In genomic region chr10:120183546-120183945, GRCh38 we compare ENCODE assay signal across 2 cellular contexts.
A peak's percentile ranks its signal among the peaks of the same experiment; 100 is the strongest.
TF ChIP-seq lines count a peak whose summit lies in the region.

No MANE protein-coding gene starts in this region.

TF ChIP-seq in HepG2, 621 proteins besides CTCF, POLR2A, EP300 and RAD21:
- TF ChIP-seq ZBTB33 (CRISPR knock-in tag; IDR thresholded peaks at IDR 0.05), result no peak
- no peak for TF ChIP-seq KLF12 (CRISPR knock-in tag; IDR thresholded peaks at IDR 0.05; ENCODE audit: borderline replicate concordance)
- no peak for TF ChIP-seq DNMT1 (CRISPR knock-in tag; IDR thresholded peaks at IDR 0.05)
- peak; percentile 78 for TF ChIP-seq NFE2L2 (IDR thresholded peaks at IDR 0.05; ENCODE audit: low read length)
- TF ChIP-seq MAFK (conservative IDR thresholded peaks at IDR 0.05 in 1 of 2, IDR thresholded peaks at IDR 0.05 in 1 of 2; ENCODE audit: low read length in 2 of 2), result 0 out of 4 replicates have a peak, but pooled peaks have one; percentile 15 to 16
- no peak for TF ChIP-seq PHF8 (CRISPR knock-in tag; IDR thresholded peaks at IDR 0.05)
- no peak for TF ChIP-seq ZNF879 (CRISPR knock-in tag; IDR thresholded peaks at IDR 0.05)

TF ChIP-seq in IMR-90, 13 proteins besides CTCF, POLR2A, EP300 and RAD21:
- peak; percentile 68 for TF ChIP-seq NFE2L2 (IDR thresholded peaks at IDR 0.05; ENCODE audit: low read depth, low read length)
- TF ChIP-seq CEBPB (IDR thresholded peaks at IDR 0.05; ENCODE audit: low read depth, low read length), result no peak
